Comparison of ENCODE assay signal across 10 cellular contexts in the genomic region with DNA sequence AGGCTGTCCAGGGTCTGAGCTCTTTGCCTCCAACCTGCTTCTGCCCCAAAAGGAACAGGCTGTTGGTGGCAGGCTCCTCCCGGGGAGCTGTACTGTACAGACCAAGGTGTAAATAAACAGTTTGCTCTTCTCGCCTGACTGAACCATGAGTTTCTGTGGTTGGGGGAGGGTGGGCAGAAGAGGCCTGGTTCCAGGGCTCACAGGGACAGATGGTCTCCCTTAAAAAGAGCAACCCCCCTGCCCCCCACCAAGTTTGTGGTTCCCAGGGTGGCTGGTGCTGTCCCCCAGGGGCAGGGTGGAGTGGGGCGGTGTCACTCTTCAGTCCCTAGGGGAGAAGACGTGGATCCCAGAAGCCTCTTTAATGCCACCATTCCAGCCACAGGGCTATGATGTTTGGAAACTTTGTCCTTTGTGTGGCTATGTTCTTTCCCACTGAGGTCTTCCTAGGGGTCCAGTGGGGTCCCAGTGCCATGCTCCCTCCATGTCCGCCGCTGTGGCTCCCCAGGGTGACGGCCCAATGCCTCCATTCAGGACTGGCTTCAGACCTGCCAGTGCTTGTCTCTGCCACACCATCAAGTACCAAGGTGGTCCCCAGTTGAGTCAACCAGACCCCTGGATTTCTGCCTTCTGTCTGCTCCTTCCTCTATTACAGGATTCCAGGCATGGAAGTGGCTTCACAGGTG.
DNase-seq lines count a peak whose midpoint lies in the region; ATAC-seq, FAIRE-seq and TF ChIP-seq lines count a peak whose summit lies in the region.
"Had no signal": no experiment of that assay in that cellular context is flagged by ENCODE, and none has a peak within 500 bp of the region (broad histone marks: within the 10 kb centered on the region; RNA-seq: fewer than 3 reads in every experiment).

No MANE protein-coding gene starts in this region.

- no peak overlapping the region for H3K27ac ChIP-seq in pancreas
- H3K27ac ChIP-seq in SJCRH30 = no peak overlapping the region

- no peak for TF ChIP-seq CTCF in pancreas (IDR thresholded peaks at IDR 0.05)

- H3K9me3 ChIP-seq in pancreas = no peaks in the 10 kb centered on the region
- H3K9me3 ChIP-seq in SJCRH30 (replicated peaks) = no peaks in the 10 kb centered on the region

- intact Hi-C loops in pancreas (cut with DNase I) = no loop called here

- DNase-seq in NCI-H2107 (lab: John Stamatoyannopoulos, UW) (peak; percentile 55), pancreas (no peak), SJCRH30 (no peak), urothelium cell line (ENCODE audit: low spot score) (no peak), HuH-7.5 (ENCODE audit: low spot score) (no peak), NCI-H1417 (lab: John Stamatoyannopoulos, UW) (no peak)
- DNase-seq: activated naive CD4-positive, alpha-beta T cell treated with anti-CD3 and anti-CD28 coated beads, Interleukin-2, amount 10 ng/mL, durations not matched to agents 7 days and 5 days had no signal

- no peak for FAIRE-seq in pancreas (lab: Jason Lieb, UNC)
- no peak for FAIRE-seq in urothelium cell line (lab: Jason Lieb, UNC)
- FAIRE-seq: islet of Langerhans had no signal

- H3K4me3 ChIP-seq in pancreas (no peak overlapping the region), SJCRH30 (no peak overlapping the region)

- 85 to 88% methylated on average over 7 of the region's 7 CpGs for WGBS in pancreas, 2 donors

- H3K4me1 ChIP-seq in pancreas (peaks cover 0 to 4% (median 0%) of the 10 kb centered on the region in 3 donors), SJCRH30 (peaks cover 31% of the 10 kb centered on the region)

- ATAC-seq in GM18870 (IDR thresholded peaks at IDR 0.05; ENCODE audit: unreplicated experiment) (peak; percentile 48), HG02588 (IDR thresholded peaks at IDR 0.05; ENCODE audit: unreplicated experiment) (peak; percentile 57), pancreas (peak; percentile 10 to 53 (median 40))

- H3K27me3 ChIP-seq in pancreas (no peaks in the 10 kb centered on the region), SJCRH30 (no peaks in the 10 kb centered on the region)

- H3K36me3 ChIP-seq in pancreas (no peaks in the 10 kb centered on the region), SJCRH30 (no peaks in the 10 kb centered on the region)
